Comparison of ENCODE assay signal across 13 cellular contexts in the genomic region with DNA sequence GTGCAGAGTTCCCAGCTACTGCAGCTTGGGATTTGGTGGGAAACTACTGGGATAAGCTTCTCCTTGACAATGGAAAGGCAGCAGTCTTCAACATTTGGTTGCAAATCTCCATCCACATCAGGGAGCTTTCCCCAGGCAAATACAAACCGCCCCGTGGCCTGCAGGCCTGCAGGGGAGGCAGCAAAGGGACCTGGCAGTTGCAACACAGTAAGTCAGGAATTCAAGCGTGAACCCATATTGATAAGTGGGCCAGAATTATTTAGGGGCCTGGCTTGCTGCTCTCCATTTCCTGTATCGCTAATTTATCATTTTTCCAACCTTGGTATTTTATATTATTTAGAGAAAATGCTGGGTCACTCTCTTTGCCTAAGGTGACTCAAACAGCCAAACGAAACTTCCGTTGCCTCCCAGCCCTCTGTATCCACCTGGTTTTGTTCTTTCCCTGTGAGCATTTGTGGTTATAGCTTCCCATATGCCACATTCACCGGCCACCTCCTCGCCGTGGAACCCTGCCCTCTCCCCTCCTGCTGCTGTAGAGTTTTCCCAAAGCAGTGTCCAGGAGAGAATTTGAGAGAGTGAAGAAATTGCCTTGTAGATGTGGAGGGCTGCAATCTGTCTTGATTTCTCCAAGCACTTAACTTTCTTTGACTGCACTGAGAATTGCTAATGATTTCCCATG. TPM values are rescaled to one million over a fixed set of nuclear protein-coding genes. Genes with fewer than 3 reads are reported as not detected.
DNase-seq lines count a peak whose midpoint lies in the region; ATAC-seq and TF ChIP-seq lines count a peak whose summit lies in the region.
"Had no signal": no experiment of that assay in that cellular context is flagged by ENCODE, and none has a peak within 500 bp of the region (broad histone marks: within the 10 kb centered on the region; RNA-seq: fewer than 3 reads in every experiment).

No MANE protein-coding gene starts in this region.

- H3K36me3 ChIP-seq in heart left ventricle (peaks cover 0 to 9% (median 0%) of the 10 kb centered on the region in 9 donors), SJSA1 (no peaks in the 10 kb centered on the region), endodermal cell (ENCODE audit: control insufficient read depth, insufficient read depth, low read length) (no peaks in the 10 kb centered on the region), thoracic aorta (no peaks in the 10 kb centered on the region)

- H3K9me3 ChIP-seq in right cardiac atrium (ENCODE audit: control insufficient read depth, low read length), result no peaks in the 10 kb centered on the region
- no peaks in the 10 kb centered on the region for H3K9me3 ChIP-seq in heart left ventricle
- H3K9me3 ChIP-seq in SJSA1 (replicated peaks), result no peaks in the 10 kb centered on the region
- no peaks in the 10 kb centered on the region for H3K9me3 ChIP-seq in endodermal cell (ENCODE audit: control insufficient read depth, low read length)
- no peaks in the 10 kb centered on the region for H3K9me3 ChIP-seq in thoracic aorta

- intact Hi-C loops in right cardiac atrium (cut with DNase I), result no loop called here
- intact Hi-C loops in heart left ventricle (cut with DNase I), result loop anchor here in 1 of 10 donors (10.0 kb wide), 1 partner anchor 344 kb away; no protein-coding TSS in a partner anchor

- TF ChIP-seq CTCF in heart left ventricle (IDR thresholded peaks at IDR 0.05) (no peak), endodermal cell (conservative IDR thresholded peaks at IDR 0.05) (no peak), thoracic aorta (IDR thresholded peaks at IDR 0.05) (no peak)

- H3K4me3 Mint-ChIP-seq in endodermal cell, result no peak overlapping the region
- H3K4me3 Mint-ChIP-seq: stimulated activated effector memory CD8-positive, alpha-beta T cell treated with anti-CD3 and anti-CD28 coated beads, Interleukin-12 subunit alpha, Interleukin-12 subunit beta, amount 100 ng/mL, for 72 hours had no signal

- H3K9me3 Mint-ChIP-seq in endodermal cell, result no peaks in the 10 kb centered on the region
- H3K9me3 Mint-ChIP-seq: stimulated activated effector memory CD8-positive, alpha-beta T cell treated with anti-CD3 and anti-CD28 coated beads, Interleukin-12 subunit alpha, Interleukin-12 subunit beta, amount 100 ng/mL, for 72 hours had no signal

- 85% methylated on average over 9 of the region's 9 CpGs for WGBS in right cardiac atrium
- 80 to 93% (median 89%) methylated on average over 9 of the region's 9 CpGs for WGBS in heart left ventricle, 4 donors
- 81 to 86% methylated on average over 4 to 9 of the region's 9 CpGs for WGBS in endodermal cell (ENCODE audit: insufficient coverage in 1 of 2, insufficient read length in 1 of 2), 2 experiments

- H3K27ac Mint-ChIP-seq in endodermal cell, result no peak overlapping the region
- H3K27ac Mint-ChIP-seq: stimulated activated effector memory CD8-positive, alpha-beta T cell treated with anti-CD3 and anti-CD28 coated beads, Interleukin-12 subunit alpha, Interleukin-12 subunit beta, amount 100 ng/mL, for 72 hours had no signal

- no peaks in the 10 kb centered on the region for H3K27me3 Mint-ChIP-seq in endodermal cell (ENCODE audit: insufficient read depth)

- no peak for TF ChIP-seq POLR2A in heart left ventricle (IDR thresholded peaks at IDR 0.05)

- H3K4me1 ChIP-seq in right cardiac atrium (ENCODE audit: control insufficient read depth, insufficient read depth, low read length) (peaks cover 5% of the 10 kb centered on the region), heart left ventricle (peaks cover 0 to 33% (median 10%) of the 10 kb centered on the region in 12 donors), SJSA1 (replicated peaks) (peaks cover 28% of the 10 kb centered on the region), endodermal cell (ENCODE audit: control insufficient read depth, insufficient read depth, low read length) (no peaks in the 10 kb centered on the region), thoracic aorta (ENCODE audit: control insufficient read depth in 1 of 2, low read depth in 2 of 2) (peaks cover 20 to 34% of the 10 kb centered on the region in 2 donors)

- no peak for ATAC-seq in right cardiac atrium
- no peak for ATAC-seq in heart left ventricle
- no peak for ATAC-seq in thoracic aorta (ENCODE audit: insufficient number of reproducible peaks, low FRiP score, low read depth)
- no peak for ATAC-seq in GM21723 (IDR thresholded peaks at IDR 0.05; ENCODE audit: unreplicated experiment)

- H3K27me3 ChIP-seq in right cardiac atrium (ENCODE audit: control insufficient read depth, insufficient read depth) (no peaks in the 10 kb centered on the region), heart left ventricle (no peaks in the 10 kb centered on the region), SJSA1 (replicated peaks) (no peaks in the 10 kb centered on the region), endodermal cell (ENCODE audit: control insufficient read depth, insufficient read depth, low read length, poor library complexity, severe bottlenecking) (no peaks in the 10 kb centered on the region), thoracic aorta (replicated peaks; ENCODE audit: insufficient read depth) (no peaks in the 10 kb centered on the region)

- H3K9ac ChIP-seq in endodermal cell (ENCODE audit: extremely low read depth, low read length, poor library complexity, severe bottlenecking), result no peak overlapping the region

- H3K27ac ChIP-seq in right cardiac atrium (ENCODE audit: low read length), result peak overlapping the region; percentile 38
- peak overlapping the region in 3 of 12 donors; percentile 14 to 74 (median 14) for H3K27ac ChIP-seq in heart left ventricle
- H3K27ac ChIP-seq in SJSA1, result peak overlapping the region; percentile 73
- no peak overlapping the region for H3K27ac ChIP-seq in endodermal cell (ENCODE audit: low read depth, low read length)
- H3K27ac ChIP-seq in thoracic aorta, result peak overlapping the region; percentile 29 to 36
- H3K27ac ChIP-seq: VCaP had no signal

- no peaks in the 10 kb centered on the region for H3K36me3 Mint-ChIP-seq in endodermal cell (ENCODE audit: low read depth)
- H3K36me3 Mint-ChIP-seq: stimulated activated effector memory CD8-positive, alpha-beta T cell treated with anti-CD3 and anti-CD28 coated beads, Interleukin-12 subunit alpha, Interleukin-12 subunit beta, amount 100 ng/mL, for 72 hours had no signal

- H3K4me3 ChIP-seq in right cardiac atrium (ENCODE audit: low read length) (no peak overlapping the region), heart left ventricle (no peak overlapping the region), SJSA1 (no peak overlapping the region), endodermal cell (ENCODE audit: low read length) (no peak overlapping the region), thoracic aorta (no peak overlapping the region)

- no peak for DNase-seq in right cardiac atrium
- no peak for DNase-seq in heart left ventricle
- DNase-seq in SJSA1 (ENCODE audit: low read depth in 1 of 2, low spot score in 2 of 2), result no peak
- DNase-seq in endodermal cell, result peak; percentile 58
- no peak for DNase-seq in thoracic aorta (ENCODE audit: low spot score)
- no peak for DNase-seq in activated CD8-positive, alpha-beta memory T cell treated with anti-CD3 and anti-CD28 coated beads for 24 hours
- no peak for DNase-seq in DMS153 treated with DMSO at 0.1 percent for 48 hours (lab: John Stamatoyannopoulos, UW; ENCODE audit: unreplicated experiment)
- DNase-seq: activated T-cell treated with anti-CD3 and anti-CD28 coated beads, Interleukin-2, amount 50 U/mL, for 48 hours; mesendoderm; stimulated activated CD4-positive, alpha-beta T cell treated with anti-CD3 and anti-CD28 coated beads, Interleukin-1b, Interleukin-23, amount 100 ng/mL, for 48 hours had no signal

- no peaks in the 10 kb centered on the region for H3K4me1 Mint-ChIP-seq in endodermal cell
- H3K4me1 Mint-ChIP-seq: stimulated activated effector memory CD8-positive, alpha-beta T cell treated with anti-CD3 and anti-CD28 coated beads, Interleukin-12 subunit alpha, Interleukin-12 subunit beta, amount 100 ng/mL, for 72 hours had no signal

RNA-seq across cellular contexts. Expression of gene B3GALNT1, which starts 34.8 kb away (rescaled TPM):
- total RNA-seq in right cardiac atrium, result 10 to 100 TPM; 64.9 to 89.6 (median 79.6) TPM
- polyA plus RNA-seq in right cardiac atrium, result 27.5 TPM
- 10 to 100 TPM; 42.0 to 94.6 (median 67.0) TPM for total RNA-seq in heart left ventricle
- polyA plus RNA-seq in heart left ventricle, result 10 to 100 TPM; 15.2 to 40.3 TPM
- 23.1 and 44.7 TPM in 2 replicates for total RNA-seq in SJSA1 (2014; rRNA removed; shearing (Covaris generic))
- total RNA-seq in endodermal cell, result 10 to 100 TPM; 23.1 to 24.7 TPM
- polyA plus RNA-seq in endodermal cell (2013, experiment 1 of 2), result 16.2 TPM
- 13.7 TPM for polyA plus RNA-seq in endodermal cell (2013, experiment 2 of 2)
- total RNA-seq in thoracic aorta, result 10 to 100 TPM; 13.8 to 16.4 TPM
